ENCODE assay signal across 31 cellular contexts in the genomic region with DNA sequence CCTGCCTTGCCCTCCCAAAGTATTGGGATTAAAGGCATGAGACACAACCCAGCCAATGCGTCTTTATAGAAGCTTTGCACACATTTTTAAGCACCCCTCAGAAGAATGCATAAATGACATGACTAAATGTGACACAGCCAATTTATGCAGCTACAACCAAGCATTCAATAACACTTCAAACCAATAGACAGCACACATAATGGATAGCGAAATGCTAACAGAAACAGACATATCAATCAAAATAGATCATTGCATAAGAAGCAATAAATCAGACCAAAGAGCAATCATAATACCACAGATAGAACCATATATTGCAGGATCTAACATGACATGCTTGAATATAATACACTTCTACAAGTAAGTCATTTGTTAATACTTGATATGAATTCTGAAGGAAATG. TPM values are rescaled to one million over a fixed set of nuclear protein-coding genes. Genes with fewer than 3 reads are reported as not detected.
"Had no signal": no experiment of that assay in that cellular context is flagged by ENCODE, and none has a peak within 500 bp of the region (broad histone marks: within the 10 kb centered on the region; RNA-seq: fewer than 3 reads in every experiment).

No MANE protein-coding gene starts in this region.

- H3K27me3 ChIP-seq: stomach, testis, thyroid gland, tibial artery, tibial nerve, transverse colon, upper lobe of left lung, upper lobe of right lung, uterus, vagina had no signal

- H3K4me3 ChIP-seq: stomach, suprapubic skin, testis, thoracic aorta, thyroid gland, tibial artery, tibial nerve, transverse colon, upper lobe of left lung, upper lobe of right lung, uterus, vagina had no signal

- H3K9me3 Mint-ChIP-seq: stimulated activated effector memory CD8-positive, alpha-beta T cell treated with anti-CD3 and anti-CD28 coated beads, Interleukin-12 subunit alpha, Interleukin-12 subunit beta, amount 100 ng/mL, for 72 hours; stimulated activated naive B cell treated with anti-CD40 and anti-IgM and Interleukin-4, amounts not matched to agents 10 μg/mL and 1 μg/mL and 100 μg/mL, for 72 hours; stimulated activated naive CD8-positive, alpha-beta T cell treated with anti-CD3 and anti-CD28 coated beads, Interleukin-15, amount 100 ng/mL, for 72 hours; stimulated activated naive CD8-positive, alpha-beta T cell treated with anti-CD3 and anti-CD28 coated beads, Interleukin-15, Interleukin-2, amounts not matched to agents 100 ng/mL and 50 ng/mL, for 24 hours; type B pancreatic cell had no signal

- H3K27ac ChIP-seq: stomach, suprapubic skin, testis, thoracic aorta, thyroid gland, tibial artery, tibial nerve, transverse colon, upper lobe of left lung, upper lobe of right lung, uterus, vagina had no signal

- H3K36me3 ChIP-seq: stomach, suprapubic skin, thoracic aorta, thyroid gland, tibial artery, tibial nerve, transverse colon, upper lobe of left lung, upper lobe of right lung, uterus, vagina had no signal

- FAIRE-seq: urothelium cell line had no signal

- H3K9me3 ChIP-seq: stomach, suprapubic skin, testis, thoracic aorta, thyroid gland, tibial artery, tibial nerve, transverse colon, upper lobe of left lung, upper lobe of right lung, uterus, vagina had no signal

- ATAC-seq: stimulated activated effector memory CD8-positive, alpha-beta T cell treated with anti-CD3 and anti-CD28 coated beads, Interleukin-12 subunit alpha, Interleukin-12 subunit beta, amount 100 ng/mL, for 72 hours; stimulated activated memory B cell treated with anti-CD40 and anti-IgM and Interleukin-4, amounts not matched to agents 10 μg/mL and 1 μg/mL and 100 μg/mL, for 72 hours; stimulated activated naive B cell treated with anti-CD40 and anti-IgM and Interleukin-4, amounts not matched to agents 10 μg/mL and 1 μg/mL and 100 μg/mL, for 72 hours; stimulated activated naive CD8-positive, alpha-beta T cell treated with anti-CD3 and anti-CD28 coated beads, Interleukin-15, amount 100 ng/mL, for 72 hours; stimulated activated naive CD8-positive, alpha-beta T cell treated with anti-CD3 and anti-CD28 coated beads, Interleukin-15, Interleukin-2, amounts not matched to agents 100 U/mL and 50 U/mL, for 24 hours; upper lobe of right lung had no signal

- H3K27ac Mint-ChIP-seq: stimulated activated effector memory CD8-positive, alpha-beta T cell treated with anti-CD3 and anti-CD28 coated beads, Interleukin-12 subunit alpha, Interleukin-12 subunit beta, amount 100 ng/mL, for 72 hours; stimulated activated memory B cell treated with anti-CD40 and anti-IgM and Interleukin-4, amounts not matched to agents 10 μg/mL and 1 μg/mL and 100 μg/mL, for 72 hours; stimulated activated naive B cell treated with anti-CD40 and anti-IgM and Interleukin-4, amounts not matched to agents 10 μg/mL and 1 μg/mL and 100 μg/mL, for 72 hours; stimulated activated naive CD8-positive, alpha-beta T cell treated with anti-CD3 and anti-CD28 coated beads, Interleukin-15, amount 100 ng/mL, for 72 hours; stimulated activated naive CD8-positive, alpha-beta T cell treated with anti-CD3 and anti-CD28 coated beads, Interleukin-15, Interleukin-2, amounts not matched to agents 100 ng/mL and 50 ng/mL, for 24 hours; type B pancreatic cell had no signal

- H3K4me1 Mint-ChIP-seq: stimulated activated effector memory CD8-positive, alpha-beta T cell treated with anti-CD3 and anti-CD28 coated beads, Interleukin-12 subunit alpha, Interleukin-12 subunit beta, amount 100 ng/mL, for 72 hours; stimulated activated memory B cell treated with anti-CD40 and anti-IgM and Interleukin-4, amounts not matched to agents 10 μg/mL and 1 μg/mL and 100 μg/mL, for 72 hours; stimulated activated naive CD8-positive, alpha-beta T cell treated with anti-CD3 and anti-CD28 coated beads, Interleukin-15, amount 100 ng/mL, for 72 hours had no signal

- DNase-seq: stimulated activated CD4-positive, alpha-beta T cell treated with anti-CD3 and anti-CD28 coated beads, Interleukin-2, amount 100 ng/mL, for 48 hours; stimulated activated CD4-positive, alpha-beta T cell treated with anti-CD3 and anti-CD28 coated beads, Interleukin-4, amount 100 ng/mL, for 1 hour; stimulated activated CD4-positive, alpha-beta T cell treated with anti-CD3 and anti-CD28 coated beads, Interleukin-4, amount 100 ng/mL, for 24 hours; stimulated activated CD4-positive, alpha-beta T cell treated with anti-CD3 and anti-CD28 coated beads, Interleukin-4, amount 100 ng/mL, for 4 hours; stimulated activated CD8-positive, alpha-beta memory T cell treated with anti-CD3 and anti-CD28 coated beads, Interleukin-4, amount 100 ng/mL, for 48 hours; stimulated activated naive B cell treated with anti-CD40 and anti-IgM and Interleukin-4, amounts not matched to agents 10 μg/mL and 1 μg/mL and 100 μg/mL, for 72 hours; stimulated activated naive CD4-positive, alpha-beta T cell; stimulated activated naive CD4-positive, alpha-beta T cell treated with Interleukin-2 at 50 U/mL for 16 hours; stimulated activated naive CD8-positive, alpha-beta T cell treated with anti-CD3 and anti-CD28 coated beads, Interleukin-15, amount 100 ng/mL, for 72 hours; stimulated activated naive CD8-positive, alpha-beta T cell treated with anti-CD3 and anti-CD28 coated beads, Interleukin-15, Interleukin-2, amounts not matched to agents 100 U/mL and 50 U/mL, for 24 hours; stomach; substantia nigra; testis; thyroid gland; tibial artery; transverse colon; trophoblast cell; upper lobe of left lung; upper lobe of right lung; uterus had no signal

- H3K27me3 Mint-ChIP-seq: stimulated activated memory B cell treated with anti-CD40 and anti-IgM and Interleukin-4, amounts not matched to agents 10 μg/mL and 1 μg/mL and 100 μg/mL, for 72 hours had no signal

- H3K36me3 Mint-ChIP-seq: stimulated activated effector memory CD8-positive, alpha-beta T cell treated with anti-CD3 and anti-CD28 coated beads, Interleukin-12 subunit alpha, Interleukin-12 subunit beta, amount 100 ng/mL, for 72 hours; stimulated activated memory B cell treated with anti-CD40 and anti-IgM and Interleukin-4, amounts not matched to agents 10 μg/mL and 1 μg/mL and 100 μg/mL, for 72 hours; stimulated activated naive B cell treated with anti-CD40 and anti-IgM and Interleukin-4, amounts not matched to agents 10 μg/mL and 1 μg/mL and 100 μg/mL, for 72 hours; type B pancreatic cell had no signal

- H3K4me3 Mint-ChIP-seq: stimulated activated effector memory CD8-positive, alpha-beta T cell treated with anti-CD3 and anti-CD28 coated beads, Interleukin-12 subunit alpha, Interleukin-12 subunit beta, amount 100 ng/mL, for 72 hours; stimulated activated memory B cell treated with anti-CD40 and anti-IgM and Interleukin-4, amounts not matched to agents 10 μg/mL and 1 μg/mL and 100 μg/mL, for 72 hours; stimulated activated naive B cell treated with anti-CD40 and anti-IgM and Interleukin-4, amounts not matched to agents 10 μg/mL and 1 μg/mL and 100 μg/mL, for 72 hours; stimulated activated naive CD8-positive, alpha-beta T cell treated with anti-CD3 and anti-CD28 coated beads, Interleukin-15, amount 100 ng/mL, for 72 hours; stimulated activated naive CD8-positive, alpha-beta T cell treated with anti-CD3 and anti-CD28 coated beads, Interleukin-15, Interleukin-2, amounts not matched to agents 100 ng/mL and 50 ng/mL, for 24 hours; type B pancreatic cell had no signal

RNA-seq across cellular contexts. Expression of a gene that starts 34.3 kb away (rescaled TPM):
- total RNA-seq: upper lobe of right lung had no signal

RNA-seq across cellular contexts. Expression of a gene that starts 55.8 kb away (rescaled TPM):
- total RNA-seq: temporal lobe, upper lobe of left lung, upper lobe of right lung, urinary bladder, uterus had no signal
